ENCODE assay signal across 35 cellular contexts in the genomic region with DNA sequence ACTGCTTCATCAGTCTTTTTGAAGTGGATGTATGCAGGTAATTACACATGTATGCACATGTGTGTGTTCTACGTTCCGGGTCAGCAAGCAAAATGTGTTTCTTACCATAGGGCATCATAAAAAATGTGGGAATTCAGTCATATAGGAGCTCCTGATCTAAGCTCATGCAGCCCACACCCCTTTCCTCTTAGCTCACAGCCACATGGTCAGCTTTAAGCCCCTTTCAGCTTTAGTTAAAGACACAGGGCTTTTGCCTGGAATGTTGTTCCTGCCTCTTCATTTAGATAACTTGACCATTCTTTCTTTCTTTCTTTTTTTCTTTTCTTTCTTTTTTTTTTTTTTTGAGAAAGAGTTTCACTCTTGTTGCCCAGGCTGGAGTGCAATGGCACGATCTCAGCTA.
"Had no signal": no experiment of that assay in that cellular context is flagged by ENCODE, and none has a peak within 500 bp of the region (broad histone marks: within the 10 kb centered on the region; RNA-seq: fewer than 3 reads in every experiment).

No MANE protein-coding gene starts in this region.

- H3K27me3 Mint-ChIP-seq: activated CD4-positive, alpha-beta memory T cell treated with anti-CD3 and anti-CD28 coated beads, Interleukin-2, amount 10 ng/mL, durations not matched to agents 7 days and 5 days; activated naive CD8-positive, alpha-beta T cell; activated naive CD8-positive, alpha-beta T cell treated with anti-CD3 and anti-CD28 coated beads, Interleukin-2, amount 50 U/mL, for 24 hours; T-cell had no signal

- ATAC-seq: activated CD8-positive, alpha-beta memory T cell treated with anti-CD3 and anti-CD28 coated beads, Interleukin-2, amount 10 ng/mL, durations not matched to agents 7 days and 5 days; activated naive CD8-positive, alpha-beta T cell treated with anti-CD3 and anti-CD28 coated beads, Interleukin-2, amount 50 U/mL, for 24 hours; PC-3; T-cell; T-helper 17 cell had no signal

- H3K27ac ChIP-seq: brain microvascular endothelial cell, KMS-11, Peyer's patch, SJSA1, VCaP had no signal

- DNase-seq: activated CD4-positive, alpha-beta memory T cell treated with anti-CD3 and anti-CD28 coated beads, Interleukin-2, amount 10 ng/mL, durations not matched to agents 7 days and 5 days; activated CD4-positive, alpha-beta T cell treated with anti-CD3 and anti-CD28 coated beads for 1 hour; activated CD4-positive, alpha-beta T cell treated with anti-CD3 and anti-CD28 coated beads for 48 hours; activated CD4-positive, CD25-positive, alpha-beta regulatory T cell; activated CD8-positive, alpha-beta memory T cell treated with anti-CD3 and anti-CD28 coated beads for 24 hours; activated CD8-positive, alpha-beta memory T cell treated with anti-CD3 and anti-CD28 coated beads, Interleukin-2, amount 10 ng/mL, durations not matched to agents 7 days and 5 days; activated CD8-positive, alpha-beta memory T cell treated with anti-CD3 and anti-CD28 coated beads, Interleukin-2, amount 50 U/mL, for 48 hours; activated effector memory CD4-positive, alpha-beta T cell treated with Interleukin-2 at 50 U/mL for 16 hours; activated naive CD4-positive, alpha-beta T cell treated with anti-CD3 and anti-CD28 coated beads, Interleukin-2, amount 10 ng/mL, durations not matched to agents 7 days and 5 days; activated naive CD8-positive, alpha-beta T cell treated with anti-CD3 and anti-CD28 coated beads, Interleukin-2, amount 50 U/mL, for 24 hours; activated T-cell treated with anti-CD3 and anti-CD28 coated beads, Interleukin-2, amount 50 U/mL, for 48 hours; anterior cingulate cortex; brain microvascular endothelial cell; MM.1S; NCI-H1092; NCI-H1436 treated with DMSO at 0.1 percent for 48 hours; NCI-H1694 treated with DMSO at 0.1 percent for 48 hours; NCI-H2029 treated with DMSO at 0.1 percent for 48 hours; NCI-H2107; NCI-H2171; NCI-H510A; NCI-H526; NCI-H774; PC-3; Peyer's patch; RPMI8226; SHP77 treated with DMSO at 0.1 percent for 48 hours; SK-N-SH; T-cell; T-helper 17 cell; T-helper 9 cell had no signal

- H3K9me3 Mint-ChIP-seq: activated CD4-positive, alpha-beta memory T cell treated with anti-CD3 and anti-CD28 coated beads, Interleukin-2, amount 10 ng/mL, durations not matched to agents 7 days and 5 days; activated naive CD4-positive, alpha-beta T cell treated with anti-CD3 and anti-CD28 coated beads, Interleukin-2, amount 10 ng/mL, durations not matched to agents 7 days and 5 days; activated naive CD8-positive, alpha-beta T cell treated with anti-CD3 and anti-CD28 coated beads, Interleukin-2, amount 50 U/mL, for 24 hours; T-cell had no signal

- H3K27ac Mint-ChIP-seq: activated CD4-positive, alpha-beta memory T cell treated with anti-CD3 and anti-CD28 coated beads, Interleukin-2, amount 10 ng/mL, durations not matched to agents 7 days and 5 days; activated CD8-positive, alpha-beta memory T cell treated with anti-CD3 and anti-CD28 coated beads, Interleukin-2, amount 10 ng/mL, durations not matched to agents 7 days and 5 days; activated naive CD4-positive, alpha-beta T cell treated with anti-CD3 and anti-CD28 coated beads, Interleukin-2, amount 10 ng/mL, durations not matched to agents 7 days and 5 days; activated naive CD8-positive, alpha-beta T cell; activated naive CD8-positive, alpha-beta T cell treated with anti-CD3 and anti-CD28 coated beads, Interleukin-2, amount 50 U/mL, for 24 hours; T-cell; T-helper 17 cell had no signal

- H3K4me3 Mint-ChIP-seq: activated CD4-positive, alpha-beta memory T cell treated with anti-CD3 and anti-CD28 coated beads, Interleukin-2, amount 10 ng/mL, durations not matched to agents 7 days and 5 days; activated CD8-positive, alpha-beta memory T cell treated with anti-CD3 and anti-CD28 coated beads, Interleukin-2, amount 10 ng/mL, durations not matched to agents 7 days and 5 days; activated naive CD4-positive, alpha-beta T cell treated with anti-CD3 and anti-CD28 coated beads, Interleukin-2, amount 10 ng/mL, durations not matched to agents 7 days and 5 days; activated naive CD8-positive, alpha-beta T cell; activated naive CD8-positive, alpha-beta T cell treated with anti-CD3 and anti-CD28 coated beads, Interleukin-2, amount 50 U/mL, for 24 hours; T-cell; T-helper 17 cell had no signal

- H3K36me3 ChIP-seq: brain microvascular endothelial cell, Peyer's patch, SJSA1 had no signal

- H3K27me3 ChIP-seq: Peyer's patch, SJSA1 had no signal

- H3K9me3 ChIP-seq: Peyer's patch, SJSA1, SK-N-SH had no signal

- H3K4me3 ChIP-seq: Peyer's patch, SJSA1 had no signal

- H3K36me3 Mint-ChIP-seq: activated CD8-positive, alpha-beta memory T cell treated with anti-CD3 and anti-CD28 coated beads, Interleukin-2, amount 10 ng/mL, durations not matched to agents 7 days and 5 days; activated naive CD4-positive, alpha-beta T cell treated with anti-CD3 and anti-CD28 coated beads, Interleukin-2, amount 10 ng/mL, durations not matched to agents 7 days and 5 days; activated naive CD8-positive, alpha-beta T cell; T-cell had no signal

- H3K4me1 ChIP-seq: Peyer's patch, SJSA1 had no signal

- H3K4me1 Mint-ChIP-seq: activated CD4-positive, alpha-beta memory T cell treated with anti-CD3 and anti-CD28 coated beads, Interleukin-2, amount 10 ng/mL, durations not matched to agents 7 days and 5 days; activated CD8-positive, alpha-beta memory T cell treated with anti-CD3 and anti-CD28 coated beads, Interleukin-2, amount 10 ng/mL, durations not matched to agents 7 days and 5 days; activated naive CD4-positive, alpha-beta T cell treated with anti-CD3 and anti-CD28 coated beads, Interleukin-2, amount 10 ng/mL, durations not matched to agents 7 days and 5 days; T-cell had no signal
